ENCODE assay signal across 1 cellular context in the genomic region with DNA sequence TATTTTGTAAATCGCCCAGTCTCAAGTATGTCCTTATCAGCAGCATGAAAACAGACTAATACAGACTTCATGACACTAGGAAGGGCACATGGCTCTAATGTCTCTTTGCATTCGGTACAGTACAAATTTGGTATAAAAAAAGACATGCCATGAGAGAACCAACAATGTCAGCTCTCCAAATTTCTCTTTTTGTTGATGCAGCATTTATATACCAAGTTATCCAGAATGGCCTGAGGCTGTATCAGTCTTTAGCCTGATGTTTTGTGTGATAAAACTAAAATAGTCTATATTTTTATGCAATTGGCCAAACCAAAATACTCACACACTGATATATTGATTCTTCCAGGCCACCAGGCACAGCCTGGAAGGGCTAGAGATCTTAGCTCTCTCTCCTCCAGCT.
TF ChIP-seq lines count a peak whose summit lies in the region.

No MANE protein-coding gene starts in this region.

TF ChIP-seq in HepG2, 621 proteins besides CTCF, POLR2A, EP300 and RAD21 (continued from another document):
- TF ChIP-seq CSRNP2 (CRISPR knock-in tag; conservative IDR thresholded peaks at IDR 0.05; ENCODE audit: low read depth) = no peak
- TF ChIP-seq ZNF704 (CRISPR knock-in tag; IDR thresholded peaks at IDR 0.05; ENCODE audit: borderline replicate concordance) = no peak
- TF ChIP-seq ZNF180 (CRISPR knock-in tag; IDR thresholded peaks at IDR 0.05; ENCODE audit: borderline replicate concordance, low read depth) = no peak
- no peak for TF ChIP-seq ZNF781 (CRISPR knock-in tag; IDR thresholded peaks at IDR 0.05; ENCODE audit: borderline replicate concordance, not compliant biosample characterization)
- peak; percentile 39; the same call in 1 of the 2 replicates for TF ChIP-seq MAFF (IDR thresholded peaks at IDR 0.05; ENCODE audit: low read depth, low read length)
- no peak for TF ChIP-seq ZMYM4 (CRISPR knock-in tag; IDR thresholded peaks at IDR 0.05)
